In the genomic region with DNA sequence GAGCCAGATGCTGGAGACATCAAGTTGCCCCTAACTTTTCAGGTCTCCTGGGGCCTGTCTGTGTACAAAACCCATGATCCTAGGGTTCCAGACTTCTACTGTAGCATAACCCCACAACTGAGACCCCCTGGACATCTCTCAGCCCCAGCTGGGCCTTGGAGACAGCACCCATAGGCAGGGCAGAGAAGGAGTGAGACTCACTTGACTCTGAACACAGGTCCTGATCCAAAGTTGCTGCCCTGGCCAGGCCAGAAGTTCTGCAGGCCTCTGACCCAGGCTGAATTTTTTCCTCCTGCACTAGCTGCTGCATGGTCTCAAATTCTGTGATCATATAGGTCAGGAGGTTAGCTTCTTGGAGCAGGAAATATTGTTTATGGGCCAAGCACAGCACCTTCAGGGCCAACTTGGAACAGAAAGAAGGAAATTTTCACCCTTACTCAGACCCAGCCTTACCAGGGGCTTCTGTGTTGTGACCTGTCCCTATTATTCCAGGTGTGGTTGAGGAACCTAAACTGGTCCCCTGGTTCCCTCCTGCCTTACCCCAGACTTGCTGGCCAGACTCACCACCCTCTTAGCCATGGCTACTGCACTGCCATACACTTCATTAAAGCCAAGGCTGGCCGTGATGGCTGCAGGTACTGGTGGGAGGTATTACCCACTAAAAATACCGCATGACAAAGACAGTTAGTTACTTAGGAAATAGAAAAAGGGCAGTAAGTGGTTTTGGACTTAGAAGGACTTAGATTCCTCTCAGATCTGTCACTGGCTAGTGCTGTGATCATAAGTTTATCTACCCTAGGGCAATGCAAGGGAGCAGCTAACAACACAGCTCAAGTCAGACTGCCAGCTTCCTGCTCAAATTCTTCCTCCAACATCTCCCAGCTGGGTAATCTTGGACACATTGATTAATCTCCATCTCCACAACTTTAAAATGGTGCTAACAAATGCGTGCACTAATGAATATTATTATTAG, we compare ENCODE assay signal across 22 cellular contexts.
DNase-seq lines count a peak whose midpoint lies in the region; ATAC-seq, FAIRE-seq and TF ChIP-seq lines count a peak whose summit lies in the region.
"Had no signal": no experiment of that assay in that cellular context is flagged by ENCODE, and none has a peak within 500 bp of the region (broad histone marks: within the 10 kb centered on the region; RNA-seq: fewer than 3 reads in every experiment).

No MANE protein-coding gene starts in this region.

- no peaks in the 10 kb centered on the region for H3K79me2 ChIP-seq in keratinocyte (ENCODE audit: control insufficient read depth, insufficient read depth, low read length)

- ATAC-seq in RWPE2 (ENCODE audit: low read depth): peak; percentile 61
- ATAC-seq in GM21529 (IDR thresholded peaks at IDR 0.05; ENCODE audit: unreplicated experiment): no peak
- ATAC-seq: HepG2 had no signal

- H3K4me1 ChIP-seq in RWPE2 (ENCODE audit: insufficient read depth, poor library complexity, severe bottlenecking) (no peaks in the 10 kb centered on the region), keratinocyte (ENCODE audit: control insufficient read depth, extremely low read depth, insufficient read depth, low read length) (peaks cover 7% of the 10 kb centered on the region)
- H3K4me1 ChIP-seq: BE2C, Caco-2, HAP-1 had no signal

- H4K20me1 ChIP-seq in keratinocyte (ENCODE audit: control insufficient read depth, extremely low read depth, insufficient read depth, low read length): no peaks in the 10 kb centered on the region

- H3K9me3 ChIP-seq in RWPE2 (ENCODE audit: severe bottlenecking) (peaks cover 10% of the 10 kb centered on the region), keratinocyte (ENCODE audit: control insufficient read depth, low read depth, low read length) (no peaks in the 10 kb centered on the region)
- H3K9me3 ChIP-seq: BE2C, Caco-2 had no signal

- H3K36me3 ChIP-seq in RWPE2 (ENCODE audit: low read depth) (no peaks in the 10 kb centered on the region), keratinocyte (ENCODE audit: control insufficient read depth in 2 of 2, extremely low read depth in 1 of 2, insufficient read depth in 2 of 2, low read length in 2 of 2) (no peaks in the 10 kb centered on the region)
- H3K36me3 ChIP-seq: BE2C, HAP-1 had no signal

- H3K9ac ChIP-seq in keratinocyte (ENCODE audit: control insufficient read depth, extremely low read depth, insufficient read depth, low read length): no peak overlapping the region

- H3K4me3 ChIP-seq in RWPE2 (ENCODE audit: severe bottlenecking): no peak overlapping the region
- no peak overlapping the region for H3K4me3 ChIP-seq in keratinocyte (ENCODE audit: control insufficient read depth in 2 of 3, extremely low read depth in 1 of 3, insufficient read depth in 2 of 3, low read depth in 1 of 3, low read length in 3 of 3)
- H3K4me3 ChIP-seq: HAP-1 had no signal

- dilution Hi-C loops in keratinocyte (cut with MboI; ENCODE audit: extremely low pct_ligation_motif_present, low sequenced_read_pairs): no loop called here

- H3K27ac ChIP-seq in RWPE2 (ENCODE audit: poor library complexity, severe bottlenecking): no peak overlapping the region
- no peak overlapping the region for H3K27ac ChIP-seq in keratinocyte (ENCODE audit: control insufficient read depth, insufficient read depth, low read length)

- no peak overlapping the region for H3K4me2 ChIP-seq in keratinocyte (ENCODE audit: control insufficient read depth, extremely low read depth, insufficient read depth, low read depth, low read length)

- H2AFZ ChIP-seq in keratinocyte (ENCODE audit: control insufficient read depth, low read length): no peak overlapping the region

- no peaks in the 10 kb centered on the region for H3K9me1 ChIP-seq in keratinocyte (ENCODE audit: control insufficient read depth, extremely low read depth, insufficient read depth, low read length)

- H3K27me3 ChIP-seq in RWPE2 (ENCODE audit: insufficient read depth, poor library complexity, severe bottlenecking) (no peaks in the 10 kb centered on the region), keratinocyte (ENCODE audit: control insufficient read depth, extremely low read depth, insufficient read depth, low read length) (no peaks in the 10 kb centered on the region)
- H3K27me3 ChIP-seq: BE2C had no signal

- TF ChIP-seq CTCF in RWPE2 (IDR thresholded peaks at IDR 0.05; ENCODE audit: poor library complexity, severe bottlenecking): no peak
- no peak for TF ChIP-seq CTCF in keratinocyte (optimal IDR thresholded peaks at IDR 0.05 in 1 of 3, IDR thresholded peaks at IDR 0.05 in 1 of 3, conservative IDR thresholded peaks at IDR 0.05 in 1 of 3; ENCODE audit: extremely low read depth in 1 of 3, insufficient read depth in 2 of 3, low read length in 3 of 3)

- DNase-seq in Caki2 (ENCODE audit: low read depth) (peak; percentile 23), RWPE2 (ENCODE audit: low spot score) (no peak), keratinocyte (ENCODE audit: low read depth, low spot score) (peak; percentile 26), AG08395 (ENCODE audit: low spot score) (no peak), ACHN (no peak)
- DNase-seq in stimulated activated CD4-positive, alpha-beta T cell treated with anti-CD3 and anti-CD28 coated beads, Interleukin-2, amount 100 ng/mL, for 48 hours: no peak
- DNase-seq: 8988T; BE2C; C1 segment of cervical spinal cord; Caco-2; CD4-positive, CD25-positive, alpha-beta regulatory T cell; CD8-positive, alpha-beta memory T cell; DMS153; DMS79; GDM1; KBM-7 had no signal

- peak; percentile 66 for FAIRE-seq in keratinocyte (lab: Jason Lieb, UNC)
- FAIRE-seq: GM12892, GM18507, H1, HepG2 had no signal

- in situ Hi-C loops in Caki2 (cut with HindIII; ENCODE audit: low pct_unique_long_range_greater_than_20kb, low sequenced_read_pairs) (no loop called here), ACHN (cut with HindIII; ENCODE audit: low pct_ligation_motif_present, low pct_unique_long_range_greater_than_20kb, low sequenced_read_pairs) (loop anchor here (25.0 kb wide), 1 partner anchor 123 kb away; no protein-coding TSS in a partner anchor)

Comparison
In these comparisons a context has a peak if more than half of its experiments do, and no peak if none do; other contexts are left out.
1. DNase-seq: peak in Caki2 (single experiment) and keratinocyte (single experiment); none in RWPE2 (single experiment), stimulated activated CD4-positive, alpha-beta T cell treated with anti-CD3 and anti-CD28 coated beads, Interleukin-2, amount 100 ng/mL, for 48 hours (0 of 2), AG08395 (single experiment) and ACHN (single experiment).